In genomic region chr12:31778687-31779086, GRCh38 we compare ENCODE assay signal across 11 cellular contexts.
"Had no signal": no experiment of that assay in that cellular context is flagged by ENCODE, and none has a peak within 500 bp of the region (broad histone marks: within the 10 kb centered on the region; RNA-seq: fewer than 3 reads in every experiment).

No MANE protein-coding gene starts in this region.

- H3K27ac ChIP-seq: cardiac muscle cell, heart left ventricle, left ventricle myocardium inferior, skin epidermis, tibial artery, uterus had no signal

- H3K4me3 ChIP-seq: cardiac muscle cell, heart left ventricle, left ventricle myocardium inferior, skin epidermis, tibial artery, uterus had no signal

- H3K4me1 ChIP-seq: left ventricle myocardium inferior, uterus had no signal

- H3K27me3 ChIP-seq: cardiac muscle cell, heart left ventricle, tibial artery, uterus had no signal

- H3K36me3 ChIP-seq: cardiac muscle cell, heart left ventricle, left ventricle myocardium inferior, tibial artery, uterus had no signal

- H3K9me3 ChIP-seq: left ventricle myocardium inferior, tibial artery, uterus had no signal

- H3K9me3 Mint-ChIP-seq: neural crest cell had no signal

- H3K4me3 Mint-ChIP-seq: activated T-helper 1 cell treated with anti-CD3 and anti-CD28 coated beads, Interleukin-12 subunit alpha, Interleukin-12 subunit beta, Interleukin-2, Interleukin-4 antibody, amounts not matched to agents 30 ng/mL and 10 ng/mL and 1 ng/mL, durations not matched to agents 14 hours and 24 hours and 36 hours; neural crest cell had no signal

- ATAC-seq: heart left ventricle had no signal

- H3K27ac Mint-ChIP-seq: activated T-helper 1 cell treated with anti-CD3 and anti-CD28 coated beads, Interleukin-12 subunit alpha, Interleukin-12 subunit beta, Interleukin-2, Interleukin-4 antibody, amounts not matched to agents 30 ng/mL and 10 ng/mL and 1 ng/mL, durations not matched to agents 14 hours and 24 hours and 36 hours had no signal

- DNase-seq: activated naive CD4-positive, alpha-beta T cell treated with Interleukin-2 at 50 U/mL for 16 hours; heart left ventricle; islet precursor cell; left ventricle myocardium inferior; retina; tibial artery; uterus had no signal
